Comparison of ENCODE assay signal across 9 cellular contexts in genomic region chr17:43211480-43212402, GRCh38. TPM values are rescaled to one million over a fixed set of nuclear protein-coding genes. Genes with fewer than 3 reads are reported as not detected.
DNase-seq lines count a peak whose midpoint lies in the region; ATAC-seq, FAIRE-seq and TF ChIP-seq lines count a peak whose summit lies in the region.
"Had no signal": no experiment of that assay in that cellular context is flagged by ENCODE, and none has a peak within 500 bp of the region (broad histone marks: within the 10 kb centered on the region; RNA-seq: fewer than 3 reads in every experiment).

A gene with protein sequence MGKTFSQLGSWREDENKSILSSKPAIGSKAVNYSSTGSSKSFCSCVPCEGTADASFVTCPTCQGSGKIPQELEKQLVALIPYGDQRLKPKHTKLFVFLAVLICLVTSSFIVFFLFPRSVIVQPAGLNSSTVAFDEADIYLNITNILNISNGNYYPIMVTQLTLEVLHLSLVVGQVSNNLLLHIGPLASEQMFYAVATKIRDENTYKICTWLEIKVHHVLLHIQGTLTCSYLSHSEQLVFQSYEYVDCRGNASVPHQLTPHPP (plus strand): TSS chr17:43211875. CDS start chr17:43213042, 1,167 bp downstream.

- H4K20me1 ChIP-seq in SK-N-SH (ENCODE audit: insufficient read depth): no peaks in the 10 kb centered on the region

- no peak within 1 kb of the TSS for H3K9ac ChIP-seq in SK-N-SH

- no peak within 1 kb of the TSS for H3K27ac ChIP-seq in SK-N-SH (ENCODE audit: low read depth in 2 of 2, low read length in 1 of 2)
- H3K27ac ChIP-seq in Peyer's patch: peak within 1 kb of the TSS; percentile 70 to 83 (median 80)
- H3K27ac ChIP-seq in substantia nigra (ENCODE audit: low read depth, low read length, poor library complexity, severe bottlenecking): peak within 1 kb of the TSS; percentile 75

- H3K79me2 ChIP-seq in SK-N-SH (ENCODE audit: insufficient read depth): no peaks in the 10 kb centered on the region

- no peak within 1 kb of the TSS for H2AFZ ChIP-seq in SK-N-SH (ENCODE audit: low read depth)

- peak; percentile 37 to 38 for TF ChIP-seq POLR2A in Peyer's patch (IDR thresholded peaks at IDR 0.05)

- ATAC-seq in SK-N-SH treated with all-trans-retinoic acid at 6 μM for 48 hours: no peak
- peak; percentile 58 for ATAC-seq in HG03108 (IDR thresholded peaks at IDR 0.05; ENCODE audit: unreplicated experiment)

- H3K36me3 ChIP-seq in SK-N-SH (replicated peaks in 1 of 2; ENCODE audit: control insufficient read depth in 1 of 2, insufficient read depth in 2 of 2, low read length in 1 of 2) (peaks cover 23 to 37% of the 10 kb centered on the region in 2 experiments), Peyer's patch (peaks cover 0 to 46% (median 0%) of the 10 kb centered on the region in 3 donors)

- no peak for TF ChIP-seq EP300 in SK-N-SH (IDR thresholded peaks at IDR 0.05; ENCODE audit: borderline replicate concordance in 1 of 2, low read depth in 1 of 2, low read length in 1 of 2)

- TF ChIP-seq CTCF in SK-N-SH (IDR thresholded peaks at IDR 0.05) (no peak), Peyer's patch (IDR thresholded peaks at IDR 0.05) (peak in 3 of 6 experiments; percentile 33 to 37 (median 36))

- no peaks in the 10 kb centered on the region for H3K9me3 ChIP-seq in SK-N-SH
- no peaks in the 10 kb centered on the region for H3K9me3 ChIP-seq in Peyer's patch

- DNase-seq in SK-N-SH (no peak), Peyer's patch (peak; percentile 80 to 89 (median 84)), activated gamma-delta T cell treated with Interleukin-2 at 50 U/mL for 16 hours (peak; percentile 65), frontal cortex (ENCODE audit: low spot score in 2 of 2) (peak; percentile 46 to 82), nucleus accumbens (lab: John Stamatoyannopoulos, UW) (peak in 44 of 56 donors; percentile 5 to 64 (median 24)), substantia nigra (lab: John Stamatoyannopoulos, UW) (peak in 43 of 49 donors; percentile 5 to 68 (median 25))

- no peaks in the 10 kb centered on the region for H3K9me2 ChIP-seq in SK-N-SH

- H3K27me3 ChIP-seq in SK-N-SH (ENCODE audit: insufficient read depth): no peaks in the 10 kb centered on the region
- no peaks in the 10 kb centered on the region for H3K27me3 ChIP-seq in Peyer's patch

- TF ChIP-seq RAD21 in SK-N-SH (IDR thresholded peaks at IDR 0.05; ENCODE audit: low read length): no peak

- POLR2A ChIA-PET in SK-N-SH (lab: Yijun Ruan, JAX): interaction anchor here (1.1 kb wide), 1 partner anchor 40 kb away, joined by 3 read pairs; no protein-coding TSS in a partner anchor

- H3K4me1 ChIP-seq in SK-N-SH (ENCODE audit: control insufficient read depth in 1 of 2, insufficient read depth in 2 of 2, low read depth in 1 of 2, low read length in 1 of 2): no peaks in the 10 kb centered on the region
- peaks cover 0 to 10% (median 3%) of the 10 kb centered on the region in 4 donors for H3K4me1 ChIP-seq in Peyer's patch

- no peak within 1 kb of the TSS for H3K4me2 ChIP-seq in SK-N-SH

- WGBS in SK-N-SH (ENCODE audit: low lambda C conversion rate): 82% methylated on average over 51 of the region's 54 CpGs

- no peak for FAIRE-seq in frontal cortex (lab: Jason Lieb, UNC)
- FAIRE-seq: G401.6 had no signal

- H3K4me3 ChIP-seq in SK-N-SH (ENCODE audit: low read depth in 2 of 2, low read length in 1 of 2): no peak within 1 kb of the TSS
- peak within 1 kb of the TSS; percentile 53 to 61 (median 57) for H3K4me3 ChIP-seq in Peyer's patch

- CTCF ChIA-PET in SK-N-SH (lab: Yijun Ruan, JAX): interaction anchor here (2.0 kb wide), 1 partner anchor 11 kb away, joined by 6 read pairs; no protein-coding TSS in a partner anchor

- peaks cover 9% of the 10 kb centered on the region for H3F3A ChIP-seq in SK-N-SH (replicated peaks; ENCODE audit: insufficient read depth)

TF ChIP-seq in SK-N-SH, 30 proteins besides CTCF, POLR2A, EP300 and RAD21:
- TF ChIP-seq POLR2AphosphoS5 (IDR thresholded peaks at IDR 0.05; ENCODE audit: low read depth, low read length) (0 out of 2 replicates have a peak, but pooled peaks have one; percentile 9), SIN3A (IDR thresholded peaks at IDR 0.05; ENCODE audit: borderline replicate concordance, low read depth, low read length) (no peak)

TF ChIP-seq in SK-N-SH treated with all-trans-retinoic acid at 6 μM for 48 hours, 23 proteins besides CTCF, POLR2A, EP300 and RAD21:
- TF ChIP-seq ZFP30 (CRISPR knock-in tag; IDR thresholded peaks at IDR 0.05) (no peak), ZNF565 (CRISPR knock-in tag; conservative IDR thresholded peaks at IDR 0.05; ENCODE audit: low read depth) (no peak), RARB (CRISPR knock-in tag; IDR thresholded peaks at IDR 0.05) (no peak), ZNF70 (CRISPR knock-in tag; IDR thresholded peaks at IDR 0.05) (no peak), ARNTL (CRISPR knock-in tag; IDR thresholded peaks at IDR 0.05; ENCODE audit: borderline replicate concordance, low read depth) (no peak), TOX (CRISPR knock-in tag; IDR thresholded peaks at IDR 0.05; ENCODE audit: borderline replicate concordance) (no peak), GLIS3 (CRISPR knock-in tag; IDR thresholded peaks at IDR 0.05) (no peak), CSDC2 (CRISPR knock-in tag; IDR thresholded peaks at IDR 0.05) (no peak), ZNF8 (CRISPR knock-in tag; IDR thresholded peaks at IDR 0.05) (no peak)
- TF ChIP-seq, protein P1, sequence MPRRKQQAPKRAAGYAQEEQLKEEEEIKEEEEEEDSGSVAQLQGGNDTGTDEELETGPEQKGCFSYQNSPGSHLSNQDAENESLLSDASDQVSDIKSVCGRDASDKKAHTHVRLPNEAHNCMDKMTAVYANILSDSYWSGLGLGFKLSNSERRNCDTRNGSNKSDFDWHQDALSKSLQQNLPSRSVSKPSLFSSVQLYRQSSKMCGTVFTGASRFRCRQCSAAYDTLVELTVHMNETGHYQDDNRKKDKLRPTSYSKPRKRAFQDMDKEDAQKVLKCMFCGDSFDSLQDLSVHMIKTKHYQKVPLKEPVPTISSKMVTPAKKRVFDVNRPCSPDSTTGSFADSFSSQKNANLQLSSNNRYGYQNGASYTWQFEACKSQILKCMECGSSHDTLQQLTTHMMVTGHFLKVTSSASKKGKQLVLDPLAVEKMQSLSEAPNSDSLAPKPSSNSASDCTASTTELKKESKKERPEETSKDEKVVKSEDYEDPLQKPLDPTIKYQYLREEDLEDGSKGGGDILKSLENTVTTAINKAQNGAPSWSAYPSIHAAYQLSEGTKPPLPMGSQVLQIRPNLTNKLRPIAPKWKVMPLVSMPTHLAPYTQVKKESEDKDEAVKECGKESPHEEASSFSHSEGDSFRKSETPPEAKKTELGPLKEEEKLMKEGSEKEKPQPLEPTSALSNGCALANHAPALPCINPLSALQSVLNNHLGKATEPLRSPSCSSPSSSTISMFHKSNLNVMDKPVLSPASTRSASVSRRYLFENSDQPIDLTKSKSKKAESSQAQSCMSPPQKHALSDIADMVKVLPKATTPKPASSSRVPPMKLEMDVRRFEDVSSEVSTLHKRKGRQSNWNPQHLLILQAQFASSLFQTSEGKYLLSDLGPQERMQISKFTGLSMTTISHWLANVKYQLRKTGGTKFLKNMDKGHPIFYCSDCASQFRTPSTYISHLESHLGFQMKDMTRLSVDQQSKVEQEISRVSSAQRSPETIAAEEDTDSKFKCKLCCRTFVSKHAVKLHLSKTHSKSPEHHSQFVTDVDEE (CRISPR knock-in tag; IDR thresholded peaks at IDR 0.05): no peak
- TF ChIP-seq, protein P2, sequence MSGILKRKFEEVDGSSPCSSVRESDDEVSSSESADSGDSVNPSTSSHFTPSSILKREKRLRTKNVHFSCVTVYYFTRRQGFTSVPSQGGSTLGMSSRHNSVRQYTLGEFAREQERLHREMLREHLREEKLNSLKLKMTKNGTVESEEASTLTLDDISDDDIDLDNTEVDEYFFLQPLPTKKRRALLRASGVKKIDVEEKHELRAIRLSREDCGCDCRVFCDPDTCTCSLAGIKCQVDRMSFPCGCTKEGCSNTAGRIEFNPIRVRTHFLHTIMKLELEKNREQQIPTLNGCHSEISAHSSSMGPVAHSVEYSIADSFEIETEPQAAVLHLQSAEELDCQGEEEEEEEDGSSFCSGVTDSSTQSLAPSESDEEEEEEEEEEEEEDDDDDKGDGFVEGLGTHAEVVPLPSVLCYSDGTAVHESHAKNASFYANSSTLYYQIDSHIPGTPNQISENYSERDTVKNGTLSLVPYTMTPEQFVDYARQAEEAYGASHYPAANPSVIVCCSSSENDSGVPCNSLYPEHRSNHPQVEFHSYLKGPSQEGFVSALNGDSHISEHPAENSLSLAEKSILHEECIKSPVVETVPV (CRISPR knock-in tag; IDR thresholded peaks at IDR 0.05): no peak

RNA-seq across cellular contexts. Expression of the gene that starts here (rescaled TPM):
- 0.03 and 0.12 TPM in 2 replicates for polyA plus RNA-seq in SK-N-SH (2012; rRNA removed)
- 0.01 TPM in 1 of 2 replicates, not detected in the other for polyA plus RNA-seq in SK-N-SH (2012; cell fraction: cytosol; rRNA removed)
- 0.32 and 0.42 TPM in 2 replicates for polyA plus RNA-seq in SK-N-SH (2012; cell fraction: nucleus; rRNA removed)
- total RNA-seq in Peyer's patch (10 to 100 TPM in 3 of 4 donors, 1 to 10 TPM in 1; 7.1 to 54.5 (median 15.3) TPM), frontal cortex (under 0.01 TPM)

Comparison
In these comparisons a context has a peak if more than half of its experiments do, and no peak if none do; other contexts are left out.
1. Peak in DNase-seq in frontal cortex; RNA of the gene not detected or under 1 TPM.
2. H3K27ac ChIP-seq: peak in Peyer's patch (4 of 4) and substantia nigra (single experiment); none in SK-N-SH (0 of 2).
3. H3K4me3 ChIP-seq: peak in Peyer's patch (4 of 4); none in SK-N-SH (0 of 2).